Comparison of ENCODE assay signal across 1 cellular context in the genomic region with DNA sequence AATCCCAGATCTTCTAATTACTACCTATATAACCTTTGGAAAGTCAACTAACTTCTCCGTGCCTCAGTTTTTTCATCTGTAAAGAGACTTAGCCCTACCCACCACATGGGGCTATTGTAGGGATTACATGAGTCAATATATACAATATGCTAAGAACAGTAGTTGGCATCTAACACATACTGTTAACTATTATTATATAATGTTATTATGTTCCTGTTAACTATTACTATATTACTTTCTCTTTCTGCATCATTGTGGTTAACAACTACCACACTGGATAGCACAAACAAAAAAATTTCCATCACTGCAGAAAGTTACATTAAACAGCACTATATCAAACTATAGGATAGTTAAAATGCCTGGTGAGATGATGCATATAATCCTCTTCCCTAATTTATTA.
TF ChIP-seq lines count a peak whose summit lies in the region.

No MANE protein-coding gene starts in this region.

TF ChIP-seq in HepG2, 621 proteins besides CTCF, POLR2A, EP300 and RAD21:
- TF ChIP-seq ZNF629 (CRISPR knock-in tag; conservative IDR thresholded peaks at IDR 0.05) = 0 out of 2 replicates have a peak, but pooled peaks have one; percentile 12
- TF ChIP-seq ZNF432 (CRISPR knock-in tag; IDR thresholded peaks at IDR 0.05; ENCODE audit: borderline replicate concordance) = no peak
